ENCODE assay signal across 12 cellular contexts in genomic region chr14:91279354-91279753, GRCh38.
"Had no signal": no experiment of that assay in that cellular context is flagged by ENCODE, and none has a peak within 500 bp of the region (broad histone marks: within the 10 kb centered on the region; RNA-seq: fewer than 3 reads in every experiment).

No MANE protein-coding gene starts in this region.

- ATAC-seq: esophagus mucosa, left lobe of liver had no signal

- H3K9me3 ChIP-seq: right atrium auricular region, transverse colon had no signal

- H3K27ac Mint-ChIP-seq: activated naive CD4-positive, alpha-beta T cell treated with anti-CD3 and anti-CD28 coated beads, Interleukin-2, amount 10 ng/mL, durations not matched to agents 7 days and 5 days; nephron had no signal

- H3K4me3 ChIP-seq: cardiac muscle cell, right atrium auricular region, transverse colon had no signal

- H3K27ac ChIP-seq: cardiac muscle cell, right atrium auricular region, transverse colon had no signal

- H3K27me3 Mint-ChIP-seq: activated naive CD4-positive, alpha-beta T cell treated with anti-CD3 and anti-CD28 coated beads, Interleukin-2, amount 10 ng/mL, durations not matched to agents 7 days and 5 days had no signal

- H3K9me3 Mint-ChIP-seq: activated naive CD4-positive, alpha-beta T cell treated with anti-CD3 and anti-CD28 coated beads, Interleukin-2, amount 10 ng/mL, durations not matched to agents 7 days and 5 days; nephron had no signal

- H3K27me3 ChIP-seq: cardiac muscle cell, right atrium auricular region, transverse colon had no signal

- H3K4me3 Mint-ChIP-seq: activated naive CD4-positive, alpha-beta T cell treated with anti-CD3 and anti-CD28 coated beads, Interleukin-2, amount 10 ng/mL, durations not matched to agents 7 days and 5 days; nephron had no signal

- H3K36me3 ChIP-seq: cardiac muscle cell, right atrium auricular region had no signal

- DNase-seq: activated CD4-positive, CD25-positive, alpha-beta regulatory T cell treated with anti-CD3 and anti-CD28 coated beads, Interleukin-2, amount 50 U/mL, for 72 hours; activated naive CD4-positive, alpha-beta T cell treated with anti-CD3 and anti-CD28 coated beads, Interleukin-2, amount 10 ng/mL, durations not matched to agents 7 days and 5 days; occipital lobe; stimulated activated CD4-positive, alpha-beta T cell treated with anti-CD3 and anti-CD28 coated beads, Interleukin-2, amount 100 ng/mL, for 48 hours; stimulated activated naive CD4-positive, alpha-beta T cell; substantia nigra; transverse colon had no signal
